In genomic region chr6:43434441-43434840, GRCh38 we compare ENCODE assay signal across 18 cellular contexts. TPM values are rescaled to one million over a fixed set of nuclear protein-coding genes. Genes with fewer than 3 reads are reported as not detected.
DNase-seq lines count a peak whose midpoint lies in the region; ATAC-seq and TF ChIP-seq lines count a peak whose summit lies in the region.
"Had no signal": no experiment of that assay in that cellular context is flagged by ENCODE, and none has a peak within 500 bp of the region (broad histone marks: within the 10 kb centered on the region; RNA-seq: fewer than 3 reads in every experiment).

No MANE protein-coding gene starts in this region.

- TF ChIP-seq CTCF in heart right ventricle (IDR thresholded peaks at IDR 0.05) (no peak), nephron progenitor cell (IDR thresholded peaks at IDR 0.05) (no peak), osteocyte (IDR thresholded peaks at IDR 0.05) (no peak)

- H3K27me3 ChIP-seq in heart right ventricle: no peaks in the 10 kb centered on the region

- H3K36me3 Mint-ChIP-seq in nephron progenitor cell (ENCODE audit: low read depth): peaks cover 12% of the 10 kb centered on the region
- H3K36me3 Mint-ChIP-seq in osteocyte (ENCODE audit: unreplicated experiment): peaks cover 7% of the 10 kb centered on the region
- peaks cover 13% of the 10 kb centered on the region for H3K36me3 Mint-ChIP-seq in activated CD4-positive, alpha-beta T cell treated with anti-CD3 and anti-CD28 coated beads, Interleukin-2, amount 10 ng/mL, durations not matched to agents 7 days and 5 days (ENCODE audit: low read depth)
- peaks cover 6% of the 10 kb centered on the region for H3K36me3 Mint-ChIP-seq in activated CD4-positive, alpha-beta memory T cell treated with anti-CD3 and anti-CD28 coated beads for 36 hours

- H3K4me1 ChIP-seq in heart right ventricle: peaks cover 2 to 42% (median 27%) of the 10 kb centered on the region in 9 donors

- intact Hi-C loops in heart right ventricle (cut with DNase I): no loop called here
- intact Hi-C loops in activated CD4-positive, alpha-beta memory T cell treated with anti-CD3 and anti-CD28 coated beads for 36 hours (cut with micrococcal nuclease): no loop called here

- CTCF ChIA-PET in activated CD4-positive, alpha-beta T cell treated with anti-CD3 and anti-CD28 coated beads, Interleukin-2, amount 10 ng/mL, durations not matched to agents 7 days and 5 days (lab: Charles Lee): interaction anchor here (0.7 to 3.1 kb wide), 3 partner anchors 9 to 72 kb away, joined by 3 to 15 read pairs (median 4); no protein-coding TSS in a partner anchor
- CTCF ChIA-PET in activated CD4-positive, alpha-beta memory T cell treated with anti-CD3 and anti-CD28 coated beads for 36 hours (lab: Charles Lee): interaction anchor here (0.8 to 1.2 kb wide), 2 partner anchors 71 to 73 kb away, joined by 3 read pairs; no protein-coding TSS in a partner anchor

- H3K27me3 Mint-ChIP-seq in stimulated activated naive CD8-positive, alpha-beta T cell treated with anti-CD3 and anti-CD28 coated beads, Interleukin-15, amount 100 ng/mL, for 72 hours: no peaks in the 10 kb centered on the region
- H3K27me3 Mint-ChIP-seq in nephron progenitor cell (ENCODE audit: low read depth, poor library complexity): peaks cover 3% of the 10 kb centered on the region
- H3K27me3 Mint-ChIP-seq in osteocyte (ENCODE audit: unreplicated experiment): no peaks in the 10 kb centered on the region
- no peaks in the 10 kb centered on the region for H3K27me3 Mint-ChIP-seq in activated CD4-positive, alpha-beta T cell treated with anti-CD3 and anti-CD28 coated beads, Interleukin-2, amount 10 ng/mL, durations not matched to agents 7 days and 5 days
- no peaks in the 10 kb centered on the region for H3K27me3 Mint-ChIP-seq in activated CD4-positive, alpha-beta memory T cell treated with anti-CD3 and anti-CD28 coated beads for 36 hours

- H3K4me3 ChIP-seq in heart right ventricle: no peak overlapping the region
- H3K4me3 ChIP-seq: A549 had no signal

- POLR2A ChIA-PET in activated CD4-positive, alpha-beta T cell treated with anti-CD3 and anti-CD28 coated beads, Interleukin-2, amount 10 ng/mL, durations not matched to agents 7 days and 5 days (lab: Charles Lee): no interaction called here
- POLR2A ChIA-PET in activated CD4-positive, alpha-beta memory T cell treated with anti-CD3 and anti-CD28 coated beads for 36 hours (lab: Charles Lee): no interaction called here

- no peaks in the 10 kb centered on the region for H3K9me3 Mint-ChIP-seq in stimulated activated naive CD8-positive, alpha-beta T cell treated with anti-CD3 and anti-CD28 coated beads, Interleukin-15, amount 100 ng/mL, for 72 hours
- H3K9me3 Mint-ChIP-seq in nephron progenitor cell (no peaks in the 10 kb centered on the region), osteocyte (ENCODE audit: unreplicated experiment) (no peaks in the 10 kb centered on the region)
- H3K9me3 Mint-ChIP-seq in activated CD4-positive, alpha-beta T cell treated with anti-CD3 and anti-CD28 coated beads, Interleukin-2, amount 10 ng/mL, durations not matched to agents 7 days and 5 days: no peaks in the 10 kb centered on the region
- H3K9me3 Mint-ChIP-seq in activated CD4-positive, alpha-beta memory T cell treated with anti-CD3 and anti-CD28 coated beads for 36 hours: no peaks in the 10 kb centered on the region

- H3K4me3 Mint-ChIP-seq in stimulated activated naive CD8-positive, alpha-beta T cell treated with anti-CD3 and anti-CD28 coated beads, Interleukin-15, amount 100 ng/mL, for 72 hours: no peak overlapping the region
- no peak overlapping the region for H3K4me3 Mint-ChIP-seq in nephron progenitor cell
- H3K4me3 Mint-ChIP-seq in osteocyte (ENCODE audit: unreplicated experiment): no peak overlapping the region
- H3K4me3 Mint-ChIP-seq in activated CD4-positive, alpha-beta T cell treated with anti-CD3 and anti-CD28 coated beads, Interleukin-2, amount 10 ng/mL, durations not matched to agents 7 days and 5 days: no peak overlapping the region
- no peak overlapping the region for H3K4me3 Mint-ChIP-seq in activated CD4-positive, alpha-beta memory T cell treated with anti-CD3 and anti-CD28 coated beads for 36 hours

- H3K9me3 ChIP-seq in heart right ventricle: no peaks in the 10 kb centered on the region
- H3K9me3 ChIP-seq: A549 had no signal

- ATAC-seq in stimulated activated naive CD8-positive, alpha-beta T cell treated with anti-CD3 and anti-CD28 coated beads, Interleukin-15, amount 100 ng/mL, for 72 hours: no peak
- no peak for ATAC-seq in stimulated activated naive CD8-positive, alpha-beta T cell treated with anti-CD3 and anti-CD28 coated beads, Interleukin-15, Interleukin-2, amounts not matched to agents 100 U/mL and 50 U/mL, for 24 hours
- peak; percentile 55 to 85 (median 66) for ATAC-seq in heart right ventricle
- ATAC-seq in HG03442 (IDR thresholded peaks at IDR 0.05; ENCODE audit: unreplicated experiment): no peak
- ATAC-seq: A549 had no signal

- peak overlapping the region in 7 of 10 donors; percentile 22 to 58 (median 51) for H3K27ac ChIP-seq in heart right ventricle
- H3K27ac ChIP-seq: A549 had no signal

- H3K36me3 ChIP-seq in heart right ventricle: peaks cover 0 to 80% (median under 1%) of the 10 kb centered on the region in 9 donors

- 68% methylated on average over 11 of the region's 11 CpGs for WGBS in heart right ventricle, 2 donors

- peaks cover 13% of the 10 kb centered on the region for H3K4me1 Mint-ChIP-seq in stimulated activated naive CD8-positive, alpha-beta T cell treated with anti-CD3 and anti-CD28 coated beads, Interleukin-15, amount 100 ng/mL, for 72 hours
- H3K4me1 Mint-ChIP-seq in nephron progenitor cell: peaks cover 26% of the 10 kb centered on the region
- H3K4me1 Mint-ChIP-seq in osteocyte (ENCODE audit: unreplicated experiment): peaks cover 25% of the 10 kb centered on the region
- H3K4me1 Mint-ChIP-seq in activated CD4-positive, alpha-beta T cell treated with anti-CD3 and anti-CD28 coated beads, Interleukin-2, amount 10 ng/mL, durations not matched to agents 7 days and 5 days: no peaks in the 10 kb centered on the region
- H3K4me1 Mint-ChIP-seq in activated CD4-positive, alpha-beta memory T cell treated with anti-CD3 and anti-CD28 coated beads for 36 hours (ENCODE audit: low read depth): peaks cover 3% of the 10 kb centered on the region

- H3K27ac Mint-ChIP-seq in stimulated activated naive CD8-positive, alpha-beta T cell treated with anti-CD3 and anti-CD28 coated beads, Interleukin-15, amount 100 ng/mL, for 72 hours: peak overlapping the region; percentile 40 to 91
- peak overlapping the region; percentile 82 for H3K27ac Mint-ChIP-seq in nephron progenitor cell
- H3K27ac Mint-ChIP-seq in osteocyte (ENCODE audit: unreplicated experiment): no peak overlapping the region
- no peak overlapping the region for H3K27ac Mint-ChIP-seq in activated CD4-positive, alpha-beta T cell treated with anti-CD3 and anti-CD28 coated beads, Interleukin-2, amount 10 ng/mL, durations not matched to agents 7 days and 5 days
- H3K27ac Mint-ChIP-seq in activated CD4-positive, alpha-beta memory T cell treated with anti-CD3 and anti-CD28 coated beads for 36 hours: no peak overlapping the region

- DNase-seq in stimulated activated naive CD8-positive, alpha-beta T cell treated with anti-CD3 and anti-CD28 coated beads, Interleukin-15, amount 100 ng/mL, for 72 hours: no peak
- no peak for DNase-seq in stimulated activated naive CD8-positive, alpha-beta T cell treated with anti-CD3 and anti-CD28 coated beads, Interleukin-15, Interleukin-2, amounts not matched to agents 100 U/mL and 50 U/mL, for 24 hours
- no peak for DNase-seq in heart right ventricle
- DNase-seq in nephron progenitor cell: no peak
- DNase-seq in osteocyte (ENCODE audit: extremely low spot score, unreplicated experiment): no peak
- DNase-seq in activated CD4-positive, alpha-beta T cell treated with anti-CD3 and anti-CD28 coated beads, Interleukin-2, amount 10 ng/mL, durations not matched to agents 7 days and 5 days: no peak
- DNase-seq in activated CD4-positive, alpha-beta memory T cell treated with anti-CD3 and anti-CD28 coated beads for 36 hours: no peak
- DNase-seq: C1 segment of cervical spinal cord, GF-D8, GOT3, KBM-7, MV-4-11, NCI-H1436 treated with DMSO at 0.1 percent for 48 hours, NCI-H2081, NCI-H510A, NCI-H774 had no signal

RNA-seq across cellular contexts. Expression of gene ABCC10, which starts 7.1 kb away (rescaled TPM):
- total RNA-seq in heart right ventricle (10 to 100 TPM in 7 of 10 donors, 1 to 10 TPM in 3; 7.8 to 16.8 (median 10.9) TPM), osteocyte (40.1 and 42.8 TPM in 2 replicates)
- 10 to 100 TPM in 1 of 2 donors, 1 to 10 TPM in 1; 7.1 to 44.3 TPM for polyA plus RNA-seq in heart right ventricle
- 10 to 100 TPM; 47.1 to 53.2 TPM for total RNA-seq in activated CD4-positive, alpha-beta T cell treated with anti-CD3 and anti-CD28 coated beads, Interleukin-2, amount 10 ng/mL, durations not matched to agents 7 days and 5 days
- 10 to 100 TPM; 27.2 to 31.9 TPM for total RNA-seq in activated CD4-positive, alpha-beta memory T cell treated with anti-CD3 and anti-CD28 coated beads for 36 hours

RNA-seq across cellular contexts. Expression of gene DLK2, which starts 20.9 kb away (rescaled TPM):
- total RNA-seq in heart right ventricle: 1 to 10 TPM in 6 of 10 donors, under 1 TPM in 3, not detected in 1; 0.28 to 5.1 (median 1.2) TPM
- polyA plus RNA-seq in heart right ventricle: 1 to 10 TPM; 1.8 to 4.5 TPM
- total RNA-seq in osteocyte: 0.43 TPM in 1 of 2 replicates, not detected in the other
- total RNA-seq in activated CD4-positive, alpha-beta T cell treated with anti-CD3 and anti-CD28 coated beads, Interleukin-2, amount 10 ng/mL, durations not matched to agents 7 days and 5 days: not detected
- total RNA-seq in activated CD4-positive, alpha-beta memory T cell treated with anti-CD3 and anti-CD28 coated beads for 36 hours: 1 to 10 TPM; 1.6 TPM

RNA-seq across cellular contexts. Expression of gene TJAP1, which starts 42.9 kb away (rescaled TPM):
- total RNA-seq in heart right ventricle (10 to 100 TPM; 14.7 to 29.3 (median 19.6) TPM), osteocyte (38.7 and 42.8 TPM in 2 replicates)
- polyA plus RNA-seq in heart right ventricle: 10 to 100 TPM; 13.0 to 29.7 TPM
- 10 to 100 TPM; 36.5 to 41.8 TPM for total RNA-seq in activated CD4-positive, alpha-beta T cell treated with anti-CD3 and anti-CD28 coated beads, Interleukin-2, amount 10 ng/mL, durations not matched to agents 7 days and 5 days
- 10 to 100 TPM; 30.5 to 36.2 TPM for total RNA-seq in activated CD4-positive, alpha-beta memory T cell treated with anti-CD3 and anti-CD28 coated beads for 36 hours

Comparison
In these comparisons a context has a peak if more than half of its experiments do, and no peak if none do; other contexts are left out.
1. ATAC-seq: peak in heart right ventricle (8 of 8); none in stimulated activated naive CD8-positive, alpha-beta T cell treated with anti-CD3 and anti-CD28 coated beads, Interleukin-15, amount 100 ng/mL, for 72 hours (single experiment), stimulated activated naive CD8-positive, alpha-beta T cell treated with anti-CD3 and anti-CD28 coated beads, Interleukin-15, Interleukin-2, amounts not matched to agents 100 U/mL and 50 U/mL, for 24 hours (single experiment) and HG03442 (single experiment).
2. H3K27ac Mint-ChIP-seq: peak in stimulated activated naive CD8-positive, alpha-beta T cell treated with anti-CD3 and anti-CD28 coated beads, Interleukin-15, amount 100 ng/mL, for 72 hours (2 of 2) and nephron progenitor cell (single experiment); none in osteocyte (single experiment), activated CD4-positive, alpha-beta T cell treated with anti-CD3 and anti-CD28 coated beads, Interleukin-2, amount 10 ng/mL, durations not matched to agents 7 days and 5 days (single experiment) and activated CD4-positive, alpha-beta memory T cell treated with anti-CD3 and anti-CD28 coated beads for 36 hours (single experiment).